Comparison of ENCODE assay signal across 19 cellular contexts in the genomic region with DNA sequence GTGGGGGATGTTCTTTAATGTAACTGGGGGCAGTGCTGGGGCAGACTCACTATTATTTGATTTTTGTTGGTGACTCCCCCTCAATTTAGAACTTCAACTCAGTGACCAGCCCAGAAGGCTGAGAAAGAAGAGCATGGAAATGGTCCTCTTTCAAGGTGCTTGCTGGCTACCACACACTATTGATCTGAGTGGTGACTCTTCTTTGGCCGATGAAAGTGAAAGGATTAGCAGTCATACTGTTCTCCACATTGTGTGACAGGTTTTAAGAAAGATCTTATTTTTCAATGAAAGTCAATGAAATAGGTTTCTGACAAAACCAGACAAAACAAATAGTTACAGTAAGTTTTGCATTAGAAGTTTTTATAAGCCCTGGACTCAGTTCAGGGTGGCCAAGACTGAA. TPM values are rescaled to one million over a fixed set of nuclear protein-coding genes. Genes with fewer than 3 reads are reported as not detected.
DNase-seq lines count a peak whose midpoint lies in the region; ATAC-seq, FAIRE-seq and TF ChIP-seq lines count a peak whose summit lies in the region.
"Had no signal": no experiment of that assay in that cellular context is flagged by ENCODE, and none has a peak within 500 bp of the region (broad histone marks: within the 10 kb centered on the region; RNA-seq: fewer than 3 reads in every experiment).

No MANE protein-coding gene starts in this region.

- TF ChIP-seq EP300 in GM12878 (IDR thresholded peaks at IDR 0.05; ENCODE audit: borderline replicate concordance in 1 of 2, control insufficient read depth in 1 of 2, low read depth in 2 of 2, low read length in 2 of 2) (no peak), sigmoid colon (IDR thresholded peaks at IDR 0.05) (no peak)

- ATAC-seq in GM18867 (IDR thresholded peaks at IDR 0.05; ENCODE audit: unreplicated experiment) (peak; percentile 87), GM21723 (IDR thresholded peaks at IDR 0.05; ENCODE audit: unreplicated experiment) (peak; percentile 69), HG02885 (IDR thresholded peaks at IDR 0.05; ENCODE audit: poor library complexity, unreplicated experiment) (peak; percentile 93), GM12878 (peak; percentile 60), gastrocnemius medialis (no peak)
- ATAC-seq in effector memory CD8-positive, alpha-beta T cell (replicated peaks) = no peak
- ATAC-seq: HCT116 had no signal

- WGBS in GM12878 (ENCODE audit: insufficient coverage, insufficient replicate concordance, low lambda C conversion rate, missing lambda C conversion rate) = 0% methylated on average over 1 of the region's 1 CpG
- WGBS in sigmoid colon, 2 donors = 92 to 97% methylated on average over 1 of the region's 1 CpG

- no peaks in the 10 kb centered on the region for H4K20me1 ChIP-seq in GM12878 (ENCODE audit: control insufficient read depth, insufficient read depth)

- intact Hi-C loops in GM12878 (cut with micrococcal nuclease; ENCODE audit: unreplicated experiment) = no loop called here
- intact Hi-C loops in sigmoid colon (cut with DNase I) = no loop called here
- intact Hi-C loops in A673 (cut with micrococcal nuclease; ENCODE audit: unreplicated experiment) = no loop called here
- intact Hi-C loops in gastrocnemius medialis (cut with DNase I; ENCODE audit: low total_unique reads) = no loop called here

- H3K4me1 ChIP-seq in GM12878 (ENCODE audit: control insufficient read depth, insufficient read depth, low read length) (no peaks in the 10 kb centered on the region), sigmoid colon (peaks cover 0 to 9% (median 4%) of the 10 kb centered on the region in 4 donors), A673 (ENCODE audit: insufficient read depth, low read length, poor library complexity, severe bottlenecking) (no peaks in the 10 kb centered on the region), gastrocnemius medialis (no peaks in the 10 kb centered on the region)
- H3K4me1 ChIP-seq: BE2C had no signal

- H3K4me3 Mint-ChIP-seq in effector memory CD8-positive, alpha-beta T cell = no peak overlapping the region
- H3K4me3 Mint-ChIP-seq: CD4-positive, alpha-beta memory T cell had no signal

- H3K4me1 Mint-ChIP-seq in effector memory CD8-positive, alpha-beta T cell (ENCODE audit: low read depth in 2 of 2) = no peaks in the 10 kb centered on the region
- H3K4me1 Mint-ChIP-seq: CD4-positive, alpha-beta memory T cell had no signal

- no peaks in the 10 kb centered on the region for H3K36me3 ChIP-seq in GM12878 (ENCODE audit: control insufficient read depth in 2 of 2, insufficient read depth in 2 of 2, low read length in 1 of 2)
- H3K36me3 ChIP-seq in sigmoid colon = no peaks in the 10 kb centered on the region
- no peaks in the 10 kb centered on the region for H3K36me3 ChIP-seq in A673 (ENCODE audit: insufficient read depth, low read length, poor library complexity, severe bottlenecking)
- no peaks in the 10 kb centered on the region for H3K36me3 ChIP-seq in gastrocnemius medialis
- H3K36me3 ChIP-seq: BE2C had no signal

- H3K27ac ChIP-seq in GM12878 (ENCODE audit: control insufficient read depth, insufficient read depth) (no peak overlapping the region), sigmoid colon (no peak overlapping the region), A673 (ENCODE audit: low read depth, low read length, poor library complexity, severe bottlenecking) (no peak overlapping the region), gastrocnemius medialis (no peak overlapping the region)
- H3K27ac ChIP-seq: C4-2B, GM23248, HL-60 had no signal

- no peaks in the 10 kb centered on the region for H3K36me3 Mint-ChIP-seq in effector memory CD8-positive, alpha-beta T cell (ENCODE audit: insufficient read depth)
- H3K36me3 Mint-ChIP-seq: CD4-positive, alpha-beta memory T cell had no signal

- TF ChIP-seq RAD21 in GM12878 (IDR thresholded peaks at IDR 0.05; ENCODE audit: insufficient read depth, low read depth, low read length) = no peak

- SMC1A ChIA-PET in GM12878 (lab: Charles Lee; ENCODE audit: uncharacterized antibody, unreplicated experiment) = no interaction called here

- H3K9me3 Mint-ChIP-seq in effector memory CD8-positive, alpha-beta T cell = no peaks in the 10 kb centered on the region
- H3K9me3 Mint-ChIP-seq: CD4-positive, alpha-beta memory T cell had no signal

- in situ Hi-C loops in GM12878 (cut with MboI) (no loop called here), gastrocnemius medialis (cut with MboI; ENCODE audit: low sequenced_read_pairs in 4 of 4) (no loop called here)

- TF ChIP-seq POLR2A in GM12878 (IDR thresholded peaks at IDR 0.05; ENCODE audit: low read depth, low read length) (no peak), sigmoid colon (IDR thresholded peaks at IDR 0.05) (no peak), gastrocnemius medialis (IDR thresholded peaks at IDR 0.05) (no peak)

- H3K4me3 ChIP-seq in GM12878 = no peak overlapping the region
- H3K4me3 ChIP-seq in sigmoid colon = no peak overlapping the region
- no peak overlapping the region for H3K4me3 ChIP-seq in A673 (ENCODE audit: low read depth, low read length, poor library complexity, severe bottlenecking)
- no peak overlapping the region for H3K4me3 ChIP-seq in gastrocnemius medialis
- H3K4me3 ChIP-seq: GM23248 had no signal

- H3K27ac Mint-ChIP-seq in effector memory CD8-positive, alpha-beta T cell = no peak overlapping the region
- H3K27ac Mint-ChIP-seq: CD4-positive, alpha-beta memory T cell had no signal

- H3K9me3 ChIP-seq in GM12878 (replicated peaks; ENCODE audit: control insufficient read depth, insufficient read depth, low read length) (no peaks in the 10 kb centered on the region), sigmoid colon (no peaks in the 10 kb centered on the region), A673 (ENCODE audit: low read depth, low read length, poor library complexity, severe bottlenecking) (no peaks in the 10 kb centered on the region), gastrocnemius medialis (no peaks in the 10 kb centered on the region)
- H3K9me3 ChIP-seq: BE2C had no signal

- POLR2A ChIA-PET in GM12878 (lab: Charles Lee) = no interaction called here
- POLR2A ChIA-PET in A673 (lab: Charles Lee; ENCODE audit: low non-redundant PET) = no interaction called here

- no peaks in the 10 kb centered on the region for H3K79me2 ChIP-seq in GM12878 (ENCODE audit: control insufficient read depth, insufficient read depth, low read length)

- BruUV-seq in GM12878 (replicated peaks; lab: Mats Ljungman, UMichigan) (no TSS peak), A673 (replicated peaks; lab: Mats Ljungman, UMichigan) (no TSS peak)

- CTCF ChIA-PET in GM12878 (lab: Yijun Ruan, JAX) (no interaction called here), A673 (lab: Charles Lee) (no interaction called here)

- no peak for FAIRE-seq in GM12878 (lab: Jason Lieb, UNC)
- FAIRE-seq: A204.1, H54 had no signal

- H3K27me3 Mint-ChIP-seq in effector memory CD8-positive, alpha-beta T cell = peaks cover 9 to 16% of the 10 kb centered on the region in 2 donors

- no peak for TF ChIP-seq CTCF in GM12878 (IDR thresholded peaks at IDR 0.05 in 2 of 3, conservative IDR thresholded peaks at IDR 0.05 in 1 of 3; ENCODE audit: control insufficient read depth in 2 of 3, extremely low read depth in 1 of 3, insufficient read depth in 1 of 3, low read depth in 3 of 3, low read length in 3 of 3)
- no peak for TF ChIP-seq CTCF in sigmoid colon (IDR thresholded peaks at IDR 0.05)
- TF ChIP-seq CTCF in A673 (conservative IDR thresholded peaks at IDR 0.05; ENCODE audit: low read depth, low read length) = no peak
- no peak for TF ChIP-seq CTCF in gastrocnemius medialis (IDR thresholded peaks at IDR 0.05 in 4 of 5, conservative IDR thresholded peaks at IDR 0.05 in 1 of 5)

- RAD21 ChIA-PET in GM12878 (lab: Charles Lee; ENCODE audit: unreplicated experiment) = no interaction called here

- H3K9ac ChIP-seq in GM12878 (ENCODE audit: control insufficient read depth, insufficient read depth, low read length) = no peak overlapping the region
- H3K9ac ChIP-seq: GM23248 had no signal

- H3K27me3 ChIP-seq in GM12878 (replicated peaks in 1 of 2; ENCODE audit: control insufficient read depth in 2 of 2, insufficient read depth in 2 of 2, low read length in 1 of 2) = no peaks in the 10 kb centered on the region; a peak in 1 of 4 replicates
- H3K27me3 ChIP-seq in sigmoid colon = no peaks in the 10 kb centered on the region
- no peaks in the 10 kb centered on the region for H3K27me3 ChIP-seq in A673 (replicated peaks; ENCODE audit: insufficient read depth, low read depth, low read length, poor library complexity)
- H3K27me3 ChIP-seq in gastrocnemius medialis = no peaks in the 10 kb centered on the region
- H3K27me3 ChIP-seq: BE2C had no signal

- DNase-seq in GM12878 (ENCODE audit: low read depth, low spot score) (no peak), sigmoid colon (no peak), A673 (ENCODE audit: low spot score) (no peak), gastrocnemius medialis (no peak)
- no peak for DNase-seq in effector memory CD8-positive, alpha-beta T cell
- DNase-seq: BE2C; CD4-positive, alpha-beta memory T cell; DMS79; GM23248 had no signal

- H2AFZ ChIP-seq in GM12878 (ENCODE audit: control insufficient read depth, low read depth, low read length) = no peak overlapping the region
- H2AFZ ChIP-seq: GM23248 had no signal

- H3K4me2 ChIP-seq in GM12878 (ENCODE audit: control insufficient read depth, insufficient read depth) = no peak overlapping the region

RNA-seq across cellular contexts. Expression of a gene that starts 29.9 kb away (rescaled TPM):
- total RNA-seq in GM12878 (2013; cell fraction: nucleolus; rRNA removed) = 3.1 and 3.4 TPM in 2 replicates
- total RNA-seq in GM12878 (2014; rRNA removed) (0.05 TPM in 1 of 2 replicates, not detected in the other), GM12878 (2014; rRNA removed; fragmentation: Illumina TruSeq; extraction: Trizol) (0.04 and 0.09 TPM in 2 replicates), GM12878 (2021) (0.05 TPM in 1 of 2 replicates, not detected in the other), sigmoid colon (under 1 TPM in 1 of 4 donors, not detected in 3; 0.36 TPM), A673 (2021) (not detected in 2 replicates), gastrocnemius medialis (not detected)
- 0.08 TPM for polyA plus RNA-seq in GM12878 (2011; ENCODE audit: low read depth)
- polyA plus RNA-seq in GM12878 (2011; rRNA removed) (0.12 and 0.19 TPM in 2 replicates), GM12878 (2014; fragmentation: Illumina TruSeq; extraction: Trizol) (0.03 and 0.05 TPM in 2 replicates), GM12878 (2014; fragmentation: Nextera tagmentation; extraction: Ambion mirVana) (under 1 TPM; 0.02 to 0.04 TPM), GM12878 (2014; rRNA removed) (0.04 TPM in 1 of 2 replicates, not detected in the other), GM12878 (2016; fragmentation: Nextera tagmentation; extraction: Ambion mirVana) (not detected), sigmoid colon (under 1 TPM in 1 of 3 donors, not detected in 2; 0.01 TPM)
- 0.07 TPM in 2 replicates for polyA plus RNA-seq in GM12878 (2011; cell fraction: cytosol; rRNA removed)
- 0.13 and 0.22 TPM in 2 replicates for polyA plus RNA-seq in GM12878 (2011; cell fraction: nucleus; rRNA removed)
- polyA plus RNA-seq in GM12878 (2012) = 0.07 TPM in 1 of 2 replicates, not detected in the other
- 0.37 and 0.62 TPM in 2 replicates for polyA minus RNA-seq in GM12878 (2011; rRNA and poly(A)+ RNA removed)
- not detected in 2 replicates for polyA minus RNA-seq in GM12878 (2011; cell fraction: cytosol; rRNA and poly(A)+ RNA removed)
- polyA minus RNA-seq in GM12878 (2011; cell fraction: nucleus; rRNA and poly(A)+ RNA removed) = 0.85 and 0.86 TPM in 2 replicates
- total RNA-seq: CD4-positive, alpha-beta memory T cell; GM23248 had no signal
- polyA plus RNA-seq: CD4-positive, alpha-beta memory T cell; GM23248 had no signal

RNA-seq across cellular contexts. Expression of a gene that starts 30.0 kb away (rescaled TPM):
- total RNA-seq in GM12878 (2013; cell fraction: nucleolus; rRNA removed) = 0.17 TPM in 1 of 2 replicates, not detected in the other
- not detected in 2 replicates for total RNA-seq in GM12878 (2014; rRNA removed)
- 0.18 TPM in 1 of 2 replicates, not detected in the other for total RNA-seq in GM12878 (2014; rRNA removed; fragmentation: Illumina TruSeq; extraction: Trizol)
- total RNA-seq in GM12878 (2021) = not detected in 2 replicates
- not detected for polyA plus RNA-seq in GM12878 (2011; ENCODE audit: low read depth)
- polyA plus RNA-seq in GM12878 (2011; rRNA removed) = not detected in 2 replicates
- not detected in 2 replicates for polyA plus RNA-seq in GM12878 (2011; cell fraction: cytosol; rRNA removed)
- polyA plus RNA-seq in GM12878 (2011; cell fraction: nucleus; rRNA removed) = not detected in 2 replicates
- polyA plus RNA-seq in GM12878 (2012) = 0.04 TPM in 1 of 2 replicates, not detected in the other
- polyA plus RNA-seq in GM12878 (2014; fragmentation: Illumina TruSeq; extraction: Trizol) = not detected in 2 replicates
- polyA plus RNA-seq in GM12878 (2014; fragmentation: Nextera tagmentation; extraction: Ambion mirVana) = not detected
- polyA plus RNA-seq in GM12878 (2014; rRNA removed) = not detected in 2 replicates
- not detected for polyA plus RNA-seq in GM12878 (2016; fragmentation: Nextera tagmentation; extraction: Ambion mirVana)
- not detected in 2 replicates for polyA minus RNA-seq in GM12878 (2011; rRNA and poly(A)+ RNA removed)
- polyA minus RNA-seq in GM12878 (2011; cell fraction: cytosol; rRNA and poly(A)+ RNA removed) = not detected in 2 replicates
- not detected in 2 replicates for polyA minus RNA-seq in GM12878 (2011; cell fraction: nucleus; rRNA and poly(A)+ RNA removed)
- 1 to 10 TPM; 1.9 to 3.1 (median 2.5) TPM for total RNA-seq in sigmoid colon
- polyA plus RNA-seq in sigmoid colon = 1 to 10 TPM in 1 of 3 donors, under 1 TPM in 2; 0.46 to 1.2 (median 0.77) TPM
- total RNA-seq in A673 (2021) = 0.11 and 0.17 TPM in 2 replicates
- total RNA-seq in gastrocnemius medialis = 1 to 10 TPM in 2 of 4 donors, under 1 TPM in 2; 0.75 to 2.0 (median 1.2) TPM
- total RNA-seq: CD4-positive, alpha-beta memory T cell had no signal
- polyA plus RNA-seq: CD4-positive, alpha-beta memory T cell had no signal

RNA-seq across cellular contexts. Expression of a gene that starts 38.6 kb away (rescaled TPM):
- 0.93 and 1.7 TPM in 2 replicates for total RNA-seq in GM12878 (2013; cell fraction: nucleolus; rRNA removed)
- total RNA-seq in GM12878 (2014; rRNA removed) = not detected in 2 replicates
- total RNA-seq in GM12878 (2014; rRNA removed; fragmentation: Illumina TruSeq; extraction: Trizol) = not detected in 2 replicates
- total RNA-seq in GM12878 (2021) = not detected in 2 replicates
- polyA plus RNA-seq in GM12878 (2011; ENCODE audit: low read depth) = not detected
- polyA plus RNA-seq in GM12878 (2011; rRNA removed) = not detected in 2 replicates
- polyA plus RNA-seq in GM12878 (2011; cell fraction: cytosol; rRNA removed) = not detected in 2 replicates
- polyA plus RNA-seq in GM12878 (2011; cell fraction: nucleus; rRNA removed) = 0.10 and 0.23 TPM in 2 replicates
- not detected in 2 replicates for polyA plus RNA-seq in GM12878 (2012)
- polyA plus RNA-seq in GM12878 (2014; fragmentation: Illumina TruSeq; extraction: Trizol) = not detected in 2 replicates
- not detected for polyA plus RNA-seq in GM12878 (2014; fragmentation: Nextera tagmentation; extraction: Ambion mirVana)
- polyA plus RNA-seq in GM12878 (2014; rRNA removed) = not detected in 2 replicates
- not detected for polyA plus RNA-seq in GM12878 (2016; fragmentation: Nextera tagmentation; extraction: Ambion mirVana)
- 0.15 TPM in 1 of 2 replicates, not detected in the other for polyA minus RNA-seq in GM12878 (2011; rRNA and poly(A)+ RNA removed)
- not detected in 2 replicates for polyA minus RNA-seq in GM12878 (2011; cell fraction: cytosol; rRNA and poly(A)+ RNA removed)
- 0.12 and 0.67 TPM in 2 replicates for polyA minus RNA-seq in GM12878 (2011; cell fraction: nucleus; rRNA and poly(A)+ RNA removed)
- total RNA-seq in sigmoid colon = not detected
- polyA plus RNA-seq in sigmoid colon = under 1 TPM in 1 of 3 donors, not detected in 2; 0.03 TPM
- total RNA-seq in A673 (2021) = not detected in 2 replicates
- not detected for total RNA-seq in gastrocnemius medialis
- total RNA-seq: CD4-positive, alpha-beta memory T cell; G401; GM23248 had no signal
- polyA plus RNA-seq: AG04450; CD4-positive, alpha-beta memory T cell; GM23248 had no signal

Comparison
In these comparisons a context has a peak if more than half of its experiments do, and no peak if none do; other contexts are left out.
1. ATAC-seq: peak in GM18867 (single experiment), GM21723 (single experiment), HG02885 (single experiment) and GM12878 (single experiment); none in gastrocnemius medialis (0 of 2) and effector memory CD8-positive, alpha-beta T cell (single experiment).